Comparison of ENCODE assay signal across 8 cellular contexts in the genomic region with DNA sequence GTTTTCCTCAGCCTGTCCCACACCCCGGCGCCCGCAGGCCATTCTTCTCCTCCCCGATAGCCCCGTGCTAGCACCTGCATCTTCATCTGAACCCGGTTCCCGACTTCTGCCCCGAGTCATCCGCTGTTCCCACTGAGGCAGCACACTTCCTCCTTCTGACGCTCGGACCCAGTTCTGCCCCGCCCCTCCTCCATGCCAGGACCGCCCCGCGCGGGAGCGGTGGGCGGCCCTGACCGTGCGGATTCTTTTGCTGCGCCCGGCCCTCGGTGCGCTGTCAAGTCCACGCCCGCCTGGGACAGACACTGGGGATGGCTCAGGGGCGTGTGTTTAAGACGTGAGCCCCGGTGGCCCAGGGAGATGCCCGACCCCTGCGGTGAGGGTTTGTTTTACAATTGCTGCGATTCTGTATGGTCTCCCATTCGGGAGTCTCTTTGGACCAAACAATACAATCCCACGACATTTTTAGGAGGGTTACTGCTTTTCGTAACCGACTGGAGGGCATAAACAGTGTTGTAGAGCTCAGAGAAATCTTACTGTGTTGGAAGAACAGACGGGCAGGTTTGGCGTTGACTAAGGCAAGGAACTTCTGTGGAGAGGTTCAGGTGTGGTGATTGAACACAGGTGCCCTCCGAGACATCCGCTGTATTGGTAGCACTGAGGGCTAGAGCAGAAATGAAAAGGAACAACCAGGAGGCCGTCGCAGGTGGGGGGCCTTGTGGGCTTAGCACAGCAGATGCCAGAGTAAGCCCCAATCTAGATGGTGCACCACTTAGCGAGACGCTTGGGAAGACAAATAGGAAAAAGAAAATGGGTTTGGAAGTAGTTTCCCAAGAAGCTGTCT. TPM values are rescaled to one million over a fixed set of nuclear protein-coding genes. Genes with fewer than 3 reads are reported as not detected.
DNase-seq lines count a peak whose midpoint lies in the region; ATAC-seq and TF ChIP-seq lines count a peak whose summit lies in the region.

No MANE protein-coding gene starts in this region.

- H3K9me3 Mint-ChIP-seq in naive thymus-derived CD8-positive, alpha-beta T cell: no peaks in the 10 kb centered on the region
- H3K9me3 Mint-ChIP-seq in stimulated activated naive B cell treated with anti-CD40 and anti-IgM and Interleukin-4, amounts not matched to agents 10 μg/mL and 1 μg/mL and 100 μg/mL, for 72 hours: no peaks in the 10 kb centered on the region

- peak; percentile 56 for ATAC-seq in GM21360 (IDR thresholded peaks at IDR 0.05; ENCODE audit: unreplicated experiment)
- ATAC-seq in Panc1: peak; percentile 86
- ATAC-seq in naive thymus-derived CD8-positive, alpha-beta T cell: peak; percentile 44 to 55
- ATAC-seq in stimulated activated naive B cell treated with anti-CD40 and anti-IgM and Interleukin-4, amounts not matched to agents 10 μg/mL and 1 μg/mL and 100 μg/mL, for 72 hours (replicated peaks): peak; percentile 80 to 82

- peak overlapping the region; percentile 95 to 100 (median 100) for H3K27ac Mint-ChIP-seq in naive thymus-derived CD8-positive, alpha-beta T cell
- peak overlapping the region; percentile 98 for H3K27ac Mint-ChIP-seq in stimulated activated naive B cell treated with anti-CD40 and anti-IgM and Interleukin-4, amounts not matched to agents 10 μg/mL and 1 μg/mL and 100 μg/mL, for 72 hours

- BruUV-seq in Panc1 (replicated peaks; lab: Mats Ljungman, UMichigan): no TSS peak

- peaks cover 0 to 24% (median 0%) of the 10 kb centered on the region in 3 donors for H3K36me3 Mint-ChIP-seq in naive thymus-derived CD8-positive, alpha-beta T cell
- peaks cover 21 to 36% of the 10 kb centered on the region in 2 donors for H3K36me3 Mint-ChIP-seq in stimulated activated naive B cell treated with anti-CD40 and anti-IgM and Interleukin-4, amounts not matched to agents 10 μg/mL and 1 μg/mL and 100 μg/mL, for 72 hours

- H3K27me3 ChIP-seq in Panc1 (ENCODE audit: control insufficient read depth, insufficient read depth, low read length): no peaks in the 10 kb centered on the region

- in situ Hi-C loops in Panc1 (cut with HindIII; ENCODE audit: low pct_unique_long_range_greater_than_20kb, low sequenced_read_pairs): no loop called here

- no peak for TF ChIP-seq CTCF in Panc1 (IDR thresholded peaks at IDR 0.05)

- H3K4me3 Mint-ChIP-seq in naive thymus-derived CD8-positive, alpha-beta T cell: peak overlapping the region; percentile 85 to 100 (median 100)
- peak overlapping the region; percentile 94 to 100 for H3K4me3 Mint-ChIP-seq in stimulated activated naive B cell treated with anti-CD40 and anti-IgM and Interleukin-4, amounts not matched to agents 10 μg/mL and 1 μg/mL and 100 μg/mL, for 72 hours

- DNase-seq in DMS 273 (lab: John Stamatoyannopoulos, UW; ENCODE audit: unreplicated experiment) (peak; percentile 87), HS-5 (ENCODE audit: low read depth) (peak; percentile 61), Panc1 (ENCODE audit: low read depth, low spot score) (no peak), activated T-helper 1 cell treated with Interleukin-2 at 50 U/mL for 16 hours (ENCODE audit: low read depth) (peak; percentile 46), fibroblast of gingiva (ENCODE audit: low read depth) (peak; percentile 88)
- DNase-seq in naive thymus-derived CD8-positive, alpha-beta T cell: peak in 9 of 10 donors; percentile 38 to 84 (median 60)
- peak; percentile 86 for DNase-seq in stimulated activated naive B cell treated with anti-CD40 and anti-IgM and Interleukin-4, amounts not matched to agents 10 μg/mL and 1 μg/mL and 100 μg/mL, for 72 hours

- CTCF ChIA-PET in Panc1 (lab: Charles Lee): no interaction called here

- peak overlapping the region; percentile 89 to 92 for H3K4me3 ChIP-seq in Panc1 (ENCODE audit: low read depth in 2 of 2, low read length in 2 of 2)

- no peaks in the 10 kb centered on the region for H3K27me3 Mint-ChIP-seq in naive thymus-derived CD8-positive, alpha-beta T cell
- H3K27me3 Mint-ChIP-seq in stimulated activated naive B cell treated with anti-CD40 and anti-IgM and Interleukin-4, amounts not matched to agents 10 μg/mL and 1 μg/mL and 100 μg/mL, for 72 hours: no peaks in the 10 kb centered on the region

- peaks cover 37 to 71% (median 64%) of the 10 kb centered on the region in 4 donors for H3K4me1 Mint-ChIP-seq in naive thymus-derived CD8-positive, alpha-beta T cell
- peaks cover 36 to 67% of the 10 kb centered on the region in 2 donors for H3K4me1 Mint-ChIP-seq in stimulated activated naive B cell treated with anti-CD40 and anti-IgM and Interleukin-4, amounts not matched to agents 10 μg/mL and 1 μg/mL and 100 μg/mL, for 72 hours

- intact Hi-C loops in Panc1 (cut with micrococcal nuclease; ENCODE audit: unreplicated experiment): no loop called here

- no peaks in the 10 kb centered on the region for H3K9me3 ChIP-seq in Panc1 (ENCODE audit: control insufficient read depth, insufficient read depth, low read depth, low read length)

- H3K4me1 ChIP-seq in Panc1 (ENCODE audit: control insufficient read depth, insufficient read depth, low read length): peaks cover 6% of the 10 kb centered on the region; the same call in 1 of the 2 replicates

- POLR2A ChIA-PET in Panc1 (lab: Charles Lee): interaction anchor here (0.6 kb wide), 1 partner anchor 331 kb away, joined by 7 read pairs; no protein-coding TSS in a partner anchor
- POLR2A ChIA-PET in naive thymus-derived CD8-positive, alpha-beta T cell (lab: Charles Lee): interaction anchor here (0.7 to 2.7 kb wide), 8 partner anchors 10 to 444 kb away, joined by 3 to 13 read pairs (median 5); partner anchors contain the start of genes SCAP, SETD2 and SMARCC1

- H3K27ac ChIP-seq in Panc1 (ENCODE audit: low read length): peak overlapping the region; percentile 93

- no peaks in the 10 kb centered on the region for H3K36me3 ChIP-seq in Panc1 (ENCODE audit: control insufficient read depth, insufficient read depth, low read length)

RNA-seq across cellular contexts. Expression of gene PTPN23, which starts 0.7 kb away (rescaled TPM):
- 35.7 TPM for total RNA-seq in Panc1 (2021; ENCODE audit: unreplicated experiment)
- polyA plus RNA-seq in Panc1 (2012; ENCODE audit: insufficient read length): 34.6 TPM
- total RNA-seq in naive thymus-derived CD8-positive, alpha-beta T cell: 10 to 100 TPM; 49.7 to 63.8 TPM
- 1 to 10 TPM; 3.0 to 3.9 (median 3.8) TPM for polyA plus RNA-seq in naive thymus-derived CD8-positive, alpha-beta T cell
